Comparison of ENCODE assay signal across 1 cellular context in the genomic region with DNA sequence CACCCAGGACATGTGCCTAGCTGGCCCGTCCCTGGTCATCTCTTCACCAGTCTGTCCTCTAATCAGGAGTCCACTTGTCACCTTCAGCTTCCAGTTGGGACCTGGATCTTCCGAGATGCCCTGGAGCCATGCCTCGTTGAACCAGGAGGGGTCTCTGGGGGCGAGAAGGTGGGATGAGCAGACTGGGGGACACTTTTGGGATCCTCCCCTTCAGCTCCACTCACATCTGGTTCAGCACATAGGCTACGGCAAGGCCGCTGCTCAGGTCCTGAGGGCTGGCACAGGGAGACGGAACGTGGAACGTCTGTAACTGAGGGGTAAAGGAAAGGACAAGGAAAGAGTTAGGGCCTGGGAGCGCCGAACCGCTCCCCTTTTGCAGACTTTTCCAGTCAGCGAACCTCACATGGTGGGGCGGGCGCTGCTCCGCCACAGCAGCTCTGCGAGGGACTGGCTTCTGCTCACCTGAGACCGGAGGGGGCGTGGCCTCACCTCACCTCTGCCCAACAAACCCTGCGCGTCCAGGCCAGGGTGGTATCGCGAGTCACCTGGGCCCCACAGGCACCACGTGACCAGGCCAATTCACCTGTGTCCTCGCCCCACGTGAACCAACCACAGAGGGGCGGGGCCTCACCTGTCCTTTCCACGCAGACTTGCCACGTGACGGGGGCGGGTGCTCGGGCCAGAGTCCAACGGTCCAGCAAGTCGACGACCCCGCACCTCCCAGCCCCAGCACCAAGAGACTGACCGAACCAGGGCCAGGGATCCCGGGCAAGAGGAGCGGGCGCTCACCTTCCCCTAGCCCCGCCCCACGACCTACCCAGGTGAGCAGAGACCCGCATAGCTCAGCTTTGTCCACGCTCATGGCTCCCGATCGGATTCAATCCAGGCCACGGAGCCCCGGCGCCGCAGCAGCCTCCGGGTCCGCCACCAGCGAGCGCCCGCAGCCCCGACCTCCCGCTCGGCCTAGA.
A peak's percentile ranks its signal among the peaks of the same experiment; 100 is the strongest.
TF ChIP-seq lines count a peak whose summit lies in the region.

A gene with protein sequence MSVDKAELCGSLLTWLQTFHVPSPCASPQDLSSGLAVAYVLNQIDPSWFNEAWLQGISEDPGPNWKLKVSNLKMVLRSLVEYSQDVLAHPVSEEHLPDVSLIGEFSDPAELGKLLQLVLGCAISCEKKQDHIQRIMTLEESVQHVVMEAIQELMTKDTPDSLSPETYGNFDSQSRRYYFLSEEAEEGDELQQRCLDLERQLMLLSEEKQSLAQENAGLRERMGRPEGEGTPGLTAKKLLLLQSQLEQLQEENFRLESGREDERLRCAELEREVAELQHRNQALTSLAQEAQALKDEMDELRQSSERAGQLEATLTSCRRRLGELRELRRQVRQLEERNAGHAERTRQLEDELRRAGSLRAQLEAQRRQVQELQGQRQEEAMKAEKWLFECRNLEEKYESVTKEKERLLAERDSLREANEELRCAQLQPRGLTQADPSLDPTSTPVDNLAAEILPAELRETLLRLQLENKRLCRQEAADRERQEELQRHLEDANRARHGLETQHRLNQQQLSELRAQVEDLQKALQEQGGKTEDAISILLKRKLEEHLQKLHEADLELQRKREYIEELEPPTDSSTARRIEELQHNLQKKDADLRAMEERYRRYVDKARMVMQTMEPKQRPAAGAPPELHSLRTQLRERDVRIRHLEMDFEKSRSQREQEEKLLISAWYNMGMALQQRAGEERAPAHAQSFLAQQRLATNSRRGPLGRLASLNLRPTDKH (minus strand): TSS at position 965 of the 968 bp plus-strand sequence. CDS start 103 bp downstream, at position 862.

TF ChIP-seq in K562, 482 proteins besides CTCF, POLR2A, EP300 and RAD21 (continued from another document):
- TF ChIP-seq FOXO4 (CRISPR knock-in tag; IDR thresholded peaks at IDR 0.05) (0 out of 2 replicates have a peak, but pooled peaks have one; percentile 34), SAFB (IDR thresholded peaks at IDR 0.05; ENCODE audit: borderline replicate concordance, low read depth, low read length) (0 out of 2 replicates have a peak, but pooled peaks have one; percentile 22), MGA (IDR thresholded peaks at IDR 0.05) (0 out of 2 replicates have a peak, but pooled peaks have one; percentile 23), HIVEP1 (CRISPR knock-in tag; IDR thresholded peaks at IDR 0.05) (0 out of 2 replicates have a peak, but pooled peaks have one; percentile 49), HNRNPH1 (optimal IDR thresholded peaks at IDR 0.05; ENCODE audit: low read depth, low read length) (no peak)
- TF ChIP-seq, protein P1, sequence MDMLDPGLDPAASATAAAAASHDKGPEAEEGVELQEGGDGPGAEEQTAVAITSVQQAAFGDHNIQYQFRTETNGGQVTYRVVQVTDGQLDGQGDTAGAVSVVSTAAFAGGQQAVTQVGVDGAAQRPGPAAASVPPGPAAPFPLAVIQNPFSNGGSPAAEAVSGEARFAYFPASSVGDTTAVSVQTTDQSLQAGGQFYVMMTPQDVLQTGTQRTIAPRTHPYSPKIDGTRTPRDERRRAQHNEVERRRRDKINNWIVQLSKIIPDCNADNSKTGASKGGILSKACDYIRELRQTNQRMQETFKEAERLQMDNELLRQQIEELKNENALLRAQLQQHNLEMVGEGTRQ (CRISPR knock-in tag; IDR thresholded peaks at IDR 0.05): peak; percentile 93
